In the genomic region with DNA sequence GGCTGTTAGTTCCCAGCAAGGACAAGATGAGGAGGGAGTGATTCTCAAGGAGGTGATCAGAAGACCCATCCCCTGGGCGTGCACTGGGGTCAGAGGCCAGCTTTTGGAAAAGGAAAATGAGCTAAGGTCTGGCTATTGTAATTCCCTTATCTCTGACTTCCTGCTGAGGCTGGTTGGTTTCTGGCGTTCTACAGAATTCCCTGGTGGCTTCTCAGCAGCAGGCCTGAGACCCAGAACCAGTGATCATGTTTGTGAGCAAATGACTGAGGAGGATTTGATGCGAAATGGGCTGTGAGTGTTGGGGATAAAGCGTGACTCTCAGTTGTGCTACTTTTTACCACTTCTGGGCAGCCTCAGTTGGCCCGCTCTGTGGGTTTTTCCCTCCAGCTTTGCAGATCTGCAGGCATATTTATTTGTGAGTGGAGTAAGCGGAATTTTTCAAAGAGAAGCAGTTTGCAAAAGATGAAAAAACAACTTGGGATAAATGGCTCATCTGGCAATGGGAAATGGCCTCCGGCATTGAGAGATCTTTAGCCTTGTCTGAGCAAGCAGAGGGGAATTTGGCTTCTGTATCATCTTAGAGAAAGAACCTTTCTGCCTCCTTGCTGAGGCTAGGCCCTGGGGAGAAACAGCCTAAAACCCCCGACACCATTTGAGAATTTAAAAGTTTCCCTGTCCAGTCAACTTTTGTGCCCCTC, we compare ENCODE assay signal across 13 cellular contexts.
A peak's percentile ranks its signal among the peaks of the same experiment; 100 is the strongest.
DNase-seq lines count a peak whose midpoint lies in the region; ATAC-seq, FAIRE-seq and TF ChIP-seq lines count a peak whose summit lies in the region.
"Had no signal": no experiment of that assay in that cellular context is flagged by ENCODE, and none has a peak within 500 bp of the region (broad histone marks: within the 10 kb centered on the region; RNA-seq: fewer than 3 reads in every experiment).

No MANE protein-coding gene starts in this region.

- no peaks in the 10 kb centered on the region for H3K9me3 Mint-ChIP-seq in WTC11

- H3K27me3 Mint-ChIP-seq in WTC11 (ENCODE audit: low read depth), result no peaks in the 10 kb centered on the region

- DNase-seq in ELF-1 (ENCODE audit: low read depth, low spot score) (peak; percentile 90), WTC11 (ENCODE audit: low spot score) (no peak), gastrocnemius medialis (no peak), RCC 7860 (ENCODE audit: low spot score) (no peak), RKO (ENCODE audit: low spot score) (no peak)
- DNase-seq: DMS 273 treated with DMSO at 0.1 percent for 48 hours; NCI-H2081; stimulated activated CD8-positive, alpha-beta memory T cell treated with anti-CD3 and anti-CD28 coated beads, Interleukin-4, amount 100 ng/mL, for 48 hours had no signal

- TF ChIP-seq EP300 in gastroesophageal sphincter (IDR thresholded peaks at IDR 0.05), result no peak

- H3K4me3 ChIP-seq in gastroesophageal sphincter (no peak overlapping the region), gastrocnemius medialis (no peak overlapping the region)
- H3K4me3 ChIP-seq: SJSA1 had no signal

- H3K36me3 Mint-ChIP-seq in WTC11, result no peaks in the 10 kb centered on the region

- H3K9me3 ChIP-seq in gastroesophageal sphincter (no peaks in the 10 kb centered on the region), gastrocnemius medialis (no peaks in the 10 kb centered on the region)
- H3K9me3 ChIP-seq: SJSA1 had no signal

- peaks cover 16% of the 10 kb centered on the region for H3K4me1 Mint-ChIP-seq in WTC11

- H3K27ac ChIP-seq in gastroesophageal sphincter (peak overlapping the region in 3 of 4 donors; percentile 35 to 48 (median 42)), gastrocnemius medialis (peak overlapping the region in 3 of 4 donors; percentile 37 to 55 (median 50))
- H3K27ac ChIP-seq: HL-60, SJSA1 had no signal

- 39 to 50% methylated on average over 2 to 5 of the region's 8 CpGs for WGBS in gastroesophageal sphincter (ENCODE audit: low coverage in 1 of 2), 2 donors

- H3K27ac Mint-ChIP-seq in WTC11, result peak overlapping the region; percentile 86

- no peak overlapping the region for H3K4me3 Mint-ChIP-seq in WTC11

- H3K36me3 ChIP-seq in gastroesophageal sphincter (no peaks in the 10 kb centered on the region), gastrocnemius medialis (no peaks in the 10 kb centered on the region)
- H3K36me3 ChIP-seq: SJSA1 had no signal

- TF ChIP-seq POLR2A in gastroesophageal sphincter (IDR thresholded peaks at IDR 0.05) (no peak), gastrocnemius medialis (IDR thresholded peaks at IDR 0.05) (no peak)

- POLR2A ChIA-PET in WTC11 (lab: Charles Lee), result no interaction called here

- TF ChIP-seq CTCF in WTC11 (IDR thresholded peaks at IDR 0.05) (no peak), gastroesophageal sphincter (IDR thresholded peaks at IDR 0.05) (no peak), gastrocnemius medialis (IDR thresholded peaks at IDR 0.05 in 4 of 5, conservative IDR thresholded peaks at IDR 0.05 in 1 of 5) (no peak)

- peak; percentile 71 for ATAC-seq in WTC11
- peak; percentile 61 for ATAC-seq in gastroesophageal sphincter
- ATAC-seq in gastrocnemius medialis, result no peak
- ATAC-seq in HG03135 (IDR thresholded peaks at IDR 0.05; ENCODE audit: unreplicated experiment), result no peak
- no peak for ATAC-seq in GM19397 (IDR thresholded peaks at IDR 0.05; ENCODE audit: unreplicated experiment)

- H3K27me3 ChIP-seq in gastroesophageal sphincter (no peaks in the 10 kb centered on the region), gastrocnemius medialis (no peaks in the 10 kb centered on the region)
- H3K27me3 ChIP-seq: SJSA1 had no signal

- CTCF ChIA-PET in WTC11 (lab: Charles Lee), result interaction anchor here (0.6 to 2.8 kb wide), 3 partner anchors 12 to 409 kb away, joined by 3 to 12 read pairs (median 4); no protein-coding TSS in a partner anchor

- in situ Hi-C loops in gastrocnemius medialis (cut with MboI; ENCODE audit: low sequenced_read_pairs in 4 of 4), result no loop called here

- H3K4me1 ChIP-seq in gastroesophageal sphincter, result peaks cover 0 to 14% (median 10%) of the 10 kb centered on the region in 3 donors
- H3K4me1 ChIP-seq in gastrocnemius medialis, result peaks cover 0 to 14% of the 10 kb centered on the region in 2 donors
- H3K4me1 ChIP-seq: SJSA1 had no signal

- intact Hi-C loops in gastrocnemius medialis (cut with DNase I; ENCODE audit: low total_unique reads), result no loop called here

- no peak for FAIRE-seq in RCC 7860 (lab: Jason Lieb, UNC)

TF ChIP-seq in WTC11, 78 proteins besides CTCF, POLR2A, EP300 and RAD21:
- TF ChIP-seq, protein P1, sequence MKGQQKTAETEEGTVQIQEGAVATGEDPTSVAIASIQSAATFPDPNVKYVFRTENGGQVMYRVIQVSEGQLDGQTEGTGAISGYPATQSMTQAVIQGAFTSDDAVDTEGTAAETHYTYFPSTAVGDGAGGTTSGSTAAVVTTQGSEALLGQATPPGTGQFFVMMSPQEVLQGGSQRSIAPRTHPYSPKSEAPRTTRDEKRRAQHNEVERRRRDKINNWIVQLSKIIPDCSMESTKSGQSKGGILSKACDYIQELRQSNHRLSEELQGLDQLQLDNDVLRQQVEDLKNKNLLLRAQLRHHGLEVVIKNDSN (CRISPR knock-in tag; IDR thresholded peaks at IDR 0.05), result no peak
- no peak for TF ChIP-seq CREM (CRISPR knock-in tag; IDR thresholded peaks at IDR 0.05)
TF ChIP-seq in WTC11: peak in this region for 0.

Comparison
In these comparisons a context has a peak if more than half of its experiments do, and no peak if none do; other contexts are left out.
1. ATAC-seq: peak in WTC11 (single experiment) and gastroesophageal sphincter (single experiment); none in gastrocnemius medialis (0 of 2), HG03135 (single experiment) and GM19397 (single experiment).